ENCODE assay signal across 12 cellular contexts in the genomic region with DNA sequence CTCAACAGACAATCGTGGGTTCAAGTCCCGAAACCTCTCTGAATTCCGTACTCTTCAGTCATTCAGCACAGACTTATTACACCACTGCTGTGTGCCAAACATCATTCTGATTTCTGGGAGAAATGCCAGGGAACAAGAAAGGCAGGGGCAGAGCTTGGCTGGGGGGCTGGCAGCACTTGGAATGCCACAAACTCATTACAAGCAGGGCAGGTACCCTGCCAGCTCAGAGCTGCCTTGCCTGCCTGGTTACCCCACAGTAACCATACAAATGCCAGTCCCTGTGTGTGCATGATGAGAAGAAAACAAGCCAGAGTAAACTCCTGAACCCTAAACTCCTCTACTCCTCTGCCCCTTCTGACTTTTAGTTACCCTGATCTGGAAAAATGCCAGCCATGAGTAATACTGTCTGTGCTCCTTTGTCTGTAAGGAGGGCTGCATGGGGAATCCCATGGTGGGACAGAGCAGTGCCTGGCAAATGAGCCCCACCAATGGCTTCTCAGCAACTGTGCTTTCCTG. TPM values are rescaled to one million over a fixed set of nuclear protein-coding genes. Genes with fewer than 3 reads are reported as not detected.
DNase-seq lines count a peak whose midpoint lies in the region; ATAC-seq, FAIRE-seq and TF ChIP-seq lines count a peak whose summit lies in the region.
"Had no signal": no experiment of that assay in that cellular context is flagged by ENCODE, and none has a peak within 500 bp of the region (broad histone marks: within the 10 kb centered on the region; RNA-seq: fewer than 3 reads in every experiment).

No MANE protein-coding gene starts in this region.

- no peak overlapping the region for H2BK5ac ChIP-seq in H1 (ENCODE audit: low read depth, low read length)

- H3K79me1 ChIP-seq in H1 (ENCODE audit: low read depth, low read length): no peaks in the 10 kb centered on the region

- H3K27ac Mint-ChIP-seq in stimulated activated memory B cell treated with anti-CD40 and anti-IgM and Interleukin-4, amounts not matched to agents 10 μg/mL and 1 μg/mL and 100 μg/mL, for 72 hours: no peak overlapping the region
- H3K27ac Mint-ChIP-seq: activated CD8-positive, alpha-beta T cell treated with anti-CD3 and anti-CD28 coated beads for 36 hours; activated naive CD4-positive, alpha-beta T cell treated with anti-CD3 and anti-CD28 coated beads, Interleukin-2, amount 10 ng/mL, durations not matched to agents 7 days and 5 days; T-helper 1 cell treated with Interleukin-12 subunit alpha and Interleukin-12 subunit beta and Interleukin-4 antibody, amounts not matched to agents 30 μg/mL and 1 μg/mL, for 36 hours had no signal

- no peaks in the 10 kb centered on the region for H3K36me3 ChIP-seq in PC-3 (ENCODE audit: low read depth, low read length)
- H3K36me3 ChIP-seq in H1 (ENCODE audit: control insufficient read depth in 2 of 4, insufficient read depth in 4 of 4, low read length in 3 of 4): no peaks in the 10 kb centered on the region
- no peaks in the 10 kb centered on the region for H3K36me3 ChIP-seq in osteoblast (ENCODE audit: insufficient read depth, low read length)

- no peak overlapping the region for H3K4ac ChIP-seq in H1 (replicated peaks; ENCODE audit: insufficient read length, low read depth, low read length)

- no peak overlapping the region for H3K4me3 Mint-ChIP-seq in stimulated activated memory B cell treated with anti-CD40 and anti-IgM and Interleukin-4, amounts not matched to agents 10 μg/mL and 1 μg/mL and 100 μg/mL, for 72 hours
- H3K4me3 Mint-ChIP-seq: activated CD8-positive, alpha-beta T cell treated with anti-CD3 and anti-CD28 coated beads for 36 hours; activated naive CD4-positive, alpha-beta T cell treated with anti-CD3 and anti-CD28 coated beads, Interleukin-2, amount 10 ng/mL, durations not matched to agents 7 days and 5 days; T-helper 1 cell treated with Interleukin-12 subunit alpha and Interleukin-12 subunit beta and Interleukin-4 antibody, amounts not matched to agents 30 μg/mL and 1 μg/mL, for 36 hours had no signal

- H3K9me3 Mint-ChIP-seq in stimulated activated memory B cell treated with anti-CD40 and anti-IgM and Interleukin-4, amounts not matched to agents 10 μg/mL and 1 μg/mL and 100 μg/mL, for 72 hours: no peaks in the 10 kb centered on the region
- H3K9me3 Mint-ChIP-seq: activated CD8-positive, alpha-beta T cell treated with anti-CD3 and anti-CD28 coated beads for 36 hours; activated naive CD4-positive, alpha-beta T cell treated with anti-CD3 and anti-CD28 coated beads, Interleukin-2, amount 10 ng/mL, durations not matched to agents 7 days and 5 days; T-helper 1 cell treated with Interleukin-12 subunit alpha and Interleukin-12 subunit beta and Interleukin-4 antibody, amounts not matched to agents 30 μg/mL and 1 μg/mL, for 36 hours had no signal

- 86% methylated on average over 3 of the region's 3 CpGs; no CpG with 5 or more reads in 1 of the 2 experiments for WGBS in H1 (ENCODE audit: extremely low coverage in 1 of 2, insufficient coverage in 1 of 2, insufficient read length in 1 of 2, insufficient replicate concordance in 2 of 2, low coverage in 1 of 2, low lambda C conversion rate in 2 of 2, missing lambda C conversion rate in 1 of 2), 2 experiments

- peaks cover 34% of the 10 kb centered on the region for H3K4me1 ChIP-seq in PC-3 (ENCODE audit: insufficient read depth, low read length)
- peaks cover 0 to 4% (median 3%) of the 10 kb centered on the region in 4 experiments; a peak in 3 of 7 replicates for H3K4me1 ChIP-seq in H1 (replicated peaks in 1 of 4; ENCODE audit: control insufficient read depth in 3 of 4, insufficient read depth in 4 of 4, low read length in 3 of 4)
- H3K4me1 ChIP-seq in osteoblast (ENCODE audit: insufficient read depth, low read length): peaks cover 21% of the 10 kb centered on the region

- no peak for TF ChIP-seq RAD21 in H1 (IDR thresholded peaks at IDR 0.05 in 1 of 2, conservative IDR thresholded peaks at IDR 0.05 in 1 of 2; ENCODE audit: low read depth in 2 of 2, low read length in 2 of 2)

- no peaks in the 10 kb centered on the region for H3K36me3 Mint-ChIP-seq in stimulated activated memory B cell treated with anti-CD40 and anti-IgM and Interleukin-4, amounts not matched to agents 10 μg/mL and 1 μg/mL and 100 μg/mL, for 72 hours

- POLR2A ChIA-PET in PC-3 (lab: Charles Lee; ENCODE audit: unreplicated experiment): interaction anchor here (0.6 kb wide), 1 partner anchor 32 kb away, joined by 3 read pairs; no protein-coding TSS in a partner anchor
- POLR2A ChIA-PET in H1 (lab: Charles Lee; ENCODE audit: partially characterized antibody): interaction anchor here (1.0 kb wide), 1 partner anchor 24 kb away, joined by 3 read pairs; no protein-coding TSS in a partner anchor

- H3K79me2 ChIP-seq in PC-3 (ENCODE audit: low read length): 0 out of 2 replicates have a peak, but pooled peaks cover 3% of the 10 kb centered on the region
- H3K79me2 ChIP-seq in H1 (ENCODE audit: control insufficient read depth in 1 of 2, insufficient read depth in 2 of 2, low read length in 2 of 2): no peaks in the 10 kb centered on the region
- H3K79me2 ChIP-seq in osteoblast (ENCODE audit: insufficient read depth, low read length): no peaks in the 10 kb centered on the region

- H3K27ac ChIP-seq in PC-3 (ENCODE audit: low read length): no peak overlapping the region
- no peak overlapping the region for H3K27ac ChIP-seq in H1 (ENCODE audit: low read depth, low read length)
- peak overlapping the region; percentile 12 for H3K27ac ChIP-seq in osteoblast (ENCODE audit: low read depth, low read length)

- no peaks in the 10 kb centered on the region for H3K23me2 ChIP-seq in H1 (ENCODE audit: low read depth, low read length)

- peak; percentile 12 for ATAC-seq in PC-3
- ATAC-seq in stimulated activated memory B cell treated with anti-CD40 and anti-IgM and Interleukin-4, amounts not matched to agents 10 μg/mL and 1 μg/mL and 100 μg/mL, for 72 hours: no peak
- ATAC-seq: activated CD8-positive, alpha-beta T cell treated with anti-CD3 and anti-CD28 coated beads for 36 hours had no signal

- no peaks in the 10 kb centered on the region for H3K27me3 ChIP-seq in PC-3 (ENCODE audit: low read length)
- peaks cover 0 to 11% (median 6%) of the 10 kb centered on the region in 4 experiments; a peak in 4 of 7 replicates for H3K27me3 ChIP-seq in H1 (replicated peaks in 1 of 4; ENCODE audit: control insufficient read depth in 3 of 4, extremely low read depth in 1 of 4, insufficient read depth in 3 of 4, low read length in 3 of 4)
- H3K27me3 ChIP-seq in osteoblast (ENCODE audit: insufficient read depth, low read length): no peaks in the 10 kb centered on the region

- H3K9me3 ChIP-seq in PC-3 (ENCODE audit: low read length) (no peaks in the 10 kb centered on the region), H1 (ENCODE audit: insufficient read depth in 2 of 2, low read depth in 1 of 2, low read length in 1 of 2) (no peaks in the 10 kb centered on the region), osteoblast (ENCODE audit: low read depth, low read length) (no peaks in the 10 kb centered on the region)

- no peak overlapping the region for H2BK12ac ChIP-seq in H1 (ENCODE audit: low read depth, low read length)

- peaks cover 33% of the 10 kb centered on the region for H3K4me1 Mint-ChIP-seq in stimulated activated memory B cell treated with anti-CD40 and anti-IgM and Interleukin-4, amounts not matched to agents 10 μg/mL and 1 μg/mL and 100 μg/mL, for 72 hours

- no peak overlapping the region for H4K91ac ChIP-seq in H1 (replicated peaks; ENCODE audit: insufficient read length, low read length)

- DNase-seq in H4 (ENCODE audit: low spot score): peak; percentile 57
- DNase-seq in PC-3: peak; percentile 70
- DNase-seq in H1 (ENCODE audit: low read depth in 1 of 2, low spot score in 2 of 2): no peak
- peak; percentile 89 for DNase-seq in osteoblast (ENCODE audit: insufficient read length, low spot score, missing footprints)
- no peak for DNase-seq in GM12892 (ENCODE audit: insufficient read length)
- no peak for DNase-seq in stimulated activated CD4-positive, alpha-beta T cell treated with anti-CD3 and anti-CD28 coated beads, Interleukin-4, amount 100 ng/mL, for 24 hours
- DNase-seq in GOT3 (lab: John Stamatoyannopoulos, UW): no peak
- DNase-seq: activated CD8-positive, alpha-beta T cell treated with anti-CD3 and anti-CD28 coated beads for 36 hours; activated naive CD4-positive, alpha-beta T cell treated with anti-CD3 and anti-CD28 coated beads, Interleukin-2, amount 10 ng/mL, durations not matched to agents 7 days and 5 days; NCI-H1417 had no signal

- H2AK5ac ChIP-seq in H1 (ENCODE audit: low read depth, low read length): no peak overlapping the region

- CTCF ChIA-PET in PC-3 (lab: Charles Lee) (interaction anchor here (0.5 kb wide), 1 partner anchor 31 kb away, joined by 3 read pairs; no protein-coding TSS in a partner anchor), H1 (lab: Charles Lee; ENCODE audit: partially characterized antibody) (interaction anchor here (1.4 to 34.8 kb wide), 6 partner anchors 12 to 123 kb away, joined by 4 to 1305 read pairs (median 22); a partner anchor contains a TSS)

- H3K9me2 ChIP-seq in PC-3 (replicated peaks; ENCODE audit: low read length): no peaks in the 10 kb centered on the region

- TF ChIP-seq POLR2A in H1 (IDR thresholded peaks at IDR 0.05; ENCODE audit: control extremely low read depth in 1 of 2, low read depth in 2 of 2, low read length in 2 of 2): no peak
- no peak for TF ChIP-seq POLR2A in GM12892 (IDR thresholded peaks at IDR 0.05; ENCODE audit: low read depth, low read length)

- H3F3A ChIP-seq in PC-3 (ENCODE audit: low read length, unreplicated experiment): no peaks in the 10 kb centered on the region

- H3K18ac ChIP-seq in H1 (ENCODE audit: extremely low read depth, low read length): no peak overlapping the region

- FAIRE-seq in H1 (lab: Jason Lieb, UNC): no peak
- FAIRE-seq in GM12892 (lab: Jason Lieb, UNC): no peak

- no peak overlapping the region for H2BK20ac ChIP-seq in H1 (ENCODE audit: low read length)

- no peak for TF ChIP-seq EP300 in H1 (IDR thresholded peaks at IDR 0.05; ENCODE audit: borderline replicate concordance in 1 of 2, low read depth in 2 of 2, low read length in 2 of 2)

- H4K20me1 ChIP-seq in PC-3 (ENCODE audit: low read length) (no peaks in the 10 kb centered on the region), H1 (replicated peaks in 1 of 2; ENCODE audit: control insufficient read depth in 1 of 2, insufficient read depth in 2 of 2, low read length in 2 of 2) (peaks cover 0 to 2% of the 10 kb centered on the region in 2 experiments), osteoblast (ENCODE audit: insufficient read depth, low read length) (no peaks in the 10 kb centered on the region)

- no peaks in the 10 kb centered on the region for H3K27me3 Mint-ChIP-seq in stimulated activated memory B cell treated with anti-CD40 and anti-IgM and Interleukin-4, amounts not matched to agents 10 μg/mL and 1 μg/mL and 100 μg/mL, for 72 hours
- H3K27me3 Mint-ChIP-seq: activated CD8-positive, alpha-beta T cell treated with anti-CD3 and anti-CD28 coated beads for 36 hours had no signal

- BruUV-seq in PC-3 (replicated peaks; lab: Mats Ljungman, UMichigan): no TSS peak

- H3K56ac ChIP-seq in H1 (replicated peaks; ENCODE audit: insufficient read length, low read depth, low read length): no peak overlapping the region

- H3K23ac ChIP-seq in H1 (ENCODE audit: insufficient read length): no peak overlapping the region

- no peak overlapping the region for H4K8ac ChIP-seq in H1 (ENCODE audit: extremely low read depth, insufficient read depth, low read length)

- no peak overlapping the region for H4K5ac ChIP-seq in H1 (ENCODE audit: insufficient read length, low read depth, low read length)

- H3K4me3 ChIP-seq in PC-3 (ENCODE audit: low read length): no peak overlapping the region
- no peak overlapping the region for H3K4me3 ChIP-seq in H1 (ENCODE audit: extremely low read depth in 1 of 4, insufficient read depth in 2 of 4, low read depth in 3 of 4, low read length in 4 of 4)
- no peak overlapping the region for H3K4me3 ChIP-seq in osteoblast (ENCODE audit: insufficient read depth, low read length)

- TF ChIP-seq CTCF in PC-3 (conservative IDR thresholded peaks at IDR 0.05; ENCODE audit: low read depth, low read length): no peak
- TF ChIP-seq CTCF in H1 (IDR thresholded peaks at IDR 0.05; ENCODE audit: control extremely low read depth in 1 of 3, insufficient read depth in 1 of 3, low read depth in 1 of 3, low read length in 3 of 3): no peak
- TF ChIP-seq CTCF in osteoblast (IDR thresholded peaks at IDR 0.05; ENCODE audit: extremely low read depth, low read depth, low read length): no peak

- no peak overlapping the region for H2BK120ac ChIP-seq in H1 (replicated peaks; ENCODE audit: low read depth, low read length)

- H2AFZ ChIP-seq in PC-3 (ENCODE audit: low read length) (no peak overlapping the region), H1 (ENCODE audit: low read length) (no peak overlapping the region), osteoblast (ENCODE audit: low read length) (no peak overlapping the region)

- no peak overlapping the region for H3K9ac ChIP-seq in PC-3 (ENCODE audit: low read length)
- no peak overlapping the region for H3K9ac ChIP-seq in H1 (replicated peaks in 1 of 4; ENCODE audit: extremely low read depth in 1 of 4, low read depth in 3 of 4, low read length in 3 of 4)

- intact Hi-C loops in PC-3 (cut with micrococcal nuclease): no loop called here

- no peak overlapping the region for H3K14ac ChIP-seq in H1 (ENCODE audit: insufficient read length)

- H3K4me2 ChIP-seq in PC-3 (ENCODE audit: low read length): peak overlapping the region; percentile 40
- no peak overlapping the region for H3K4me2 ChIP-seq in H1 (ENCODE audit: insufficient read depth in 1 of 2, low read depth in 2 of 2, low read length in 2 of 2)
- peak overlapping the region; percentile 42 for H3K4me2 ChIP-seq in osteoblast (ENCODE audit: insufficient read depth, low read length)

- 0 out of 2 replicates have a peak overlapping the region, but pooled peaks have one; percentile 16 for H2BK15ac ChIP-seq in H1 (ENCODE audit: low read length)

RNA-seq across cellular contexts. Expression of a gene that starts 6.9 kb away (rescaled TPM):
- 7.3 and 8.3 TPM in 2 replicates for total RNA-seq in H4 (2014; rRNA removed; shearing (Covaris generic))
- total RNA-seq in PC-3 (2014; rRNA removed): 45.5 and 48.9 TPM in 2 replicates
- 20.8 and 22.2 TPM in 2 replicates for total RNA-seq in H1 (2021; fragmentation: NEBNext Ultra II Directional; extraction: Animal tissue kit (Norgen Biotek cat#: 25700))
- polyA plus RNA-seq in H1 (2011; rRNA removed): 25.5 and 29.6 TPM in 2 replicates
- polyA plus RNA-seq in H1 (2011; cell fraction: cytosol; rRNA removed): 25.1 TPM
- polyA plus RNA-seq in H1 (2011; cell fraction: nucleus; rRNA removed): 76.6 TPM
- 19.7 to 23.9 TPM (median 22.6 TPM) in 4 replicates for polyA plus RNA-seq in H1 (2012, experiment 1 of 2)
- polyA plus RNA-seq in H1 (2012, experiment 2 of 2): 19.6 TPM
- polyA plus RNA-seq in H1 (2013, experiment 1 of 2): 19.6 TPM
- polyA plus RNA-seq in H1 (2013, experiment 2 of 2): 18.6 TPM
- 5.9 and 10.4 TPM in 2 replicates for polyA minus RNA-seq in H1 (2011; rRNA and poly(A)+ RNA removed)
- 10.0 TPM for polyA minus RNA-seq in H1 (2011; cell fraction: cytosol; rRNA and poly(A)+ RNA removed)
- 17.6 TPM for polyA minus RNA-seq in H1 (2011; cell fraction: nucleus; rRNA and poly(A)+ RNA removed)
- total RNA-seq in osteoblast: 7.6 and 10.3 TPM in 2 replicates
- 15.3 TPM for polyA plus RNA-seq in GM12892 (2012; ENCODE audit: missing spikeins)

RNA-seq across cellular contexts. Expression of a gene that starts 11.5 kb away (rescaled TPM):
- total RNA-seq in H4 (2014; rRNA removed; shearing (Covaris generic)): 7.0 and 8.3 TPM in 2 replicates
- total RNA-seq in PC-3 (2014; rRNA removed) (48.3 and 63.5 TPM in 2 replicates), osteoblast (6.2 and 6.9 TPM in 2 replicates)
- total RNA-seq in H1 (2021; fragmentation: NEBNext Ultra II Directional; extraction: Animal tissue kit (Norgen Biotek cat#: 25700)): 0.32 and 0.57 TPM in 2 replicates
- polyA plus RNA-seq in H1 (2011; rRNA removed): 1.2 and 2.6 TPM in 2 replicates
- polyA plus RNA-seq in H1 (2011; cell fraction: cytosol; rRNA removed): 1.0 TPM
- polyA plus RNA-seq in H1 (2011; cell fraction: nucleus; rRNA removed): 2.7 TPM
- 0.81 to 1.2 TPM (median 1.0 TPM) in 4 replicates for polyA plus RNA-seq in H1 (2012, experiment 1 of 2)
- polyA plus RNA-seq in H1 (2012, experiment 2 of 2): 0.81 TPM
- polyA plus RNA-seq in H1 (2013, experiment 1 of 2): 0.95 TPM
- polyA plus RNA-seq in H1 (2013, experiment 2 of 2): 0.66 TPM
- polyA minus RNA-seq in H1 (2011; rRNA and poly(A)+ RNA removed): 0.54 TPM in 2 replicates
- polyA minus RNA-seq in H1 (2011; cell fraction: cytosol; rRNA and poly(A)+ RNA removed): not detected
- 0.40 TPM for polyA minus RNA-seq in H1 (2011; cell fraction: nucleus; rRNA and poly(A)+ RNA removed)
- polyA plus RNA-seq in GM12892 (2012; ENCODE audit: missing spikeins): 0.95 TPM

RNA-seq across cellular contexts. Expression of a gene that starts 16.7 kb away (rescaled TPM):
- total RNA-seq in H4 (2014; rRNA removed; shearing (Covaris generic)): 212 and 231 TPM in 2 replicates
- total RNA-seq in PC-3 (2014; rRNA removed) (449 and 477 TPM in 2 replicates), osteoblast (161 and 169 TPM in 2 replicates)
- total RNA-seq in H1 (2021; fragmentation: NEBNext Ultra II Directional; extraction: Animal tissue kit (Norgen Biotek cat#: 25700)): 198 and 210 TPM in 2 replicates
- 359 and 430 TPM in 2 replicates for polyA plus RNA-seq in H1 (2011; rRNA removed)
- polyA plus RNA-seq in H1 (2011; cell fraction: cytosol; rRNA removed): 274 TPM
- polyA plus RNA-seq in H1 (2011; cell fraction: nucleus; rRNA removed): 218 TPM
- polyA plus RNA-seq in H1 (2012, experiment 1 of 2): 139 to 201 TPM (median 197 TPM) in 4 replicates
- polyA plus RNA-seq in H1 (2012, experiment 2 of 2): 283 TPM
- 157 TPM for polyA plus RNA-seq in H1 (2013, experiment 1 of 2)
- polyA plus RNA-seq in H1 (2013, experiment 2 of 2): 156 TPM
- polyA minus RNA-seq in H1 (2011; rRNA and poly(A)+ RNA removed): 140 and 166 TPM in 2 replicates
- 98.8 TPM for polyA minus RNA-seq in H1 (2011; cell fraction: cytosol; rRNA and poly(A)+ RNA removed)
- 65.8 TPM for polyA minus RNA-seq in H1 (2011; cell fraction: nucleus; rRNA and poly(A)+ RNA removed)
- 152 TPM for polyA plus RNA-seq in GM12892 (2012; ENCODE audit: missing spikeins)

RNA-seq across cellular contexts. Expression of a gene that starts 19.0 kb away (rescaled TPM):
- not detected in 2 replicates for total RNA-seq in H4 (2014; rRNA removed; shearing (Covaris generic))
- not detected in 2 replicates for total RNA-seq in PC-3 (2014; rRNA removed)
- total RNA-seq in H1 (2021; fragmentation: NEBNext Ultra II Directional; extraction: Animal tissue kit (Norgen Biotek cat#: 25700)): 0.69 TPM in 1 of 2 replicates, not detected in the other
- 0.27 and 0.35 TPM in 2 replicates for polyA plus RNA-seq in H1 (2011; rRNA removed)
- 0.16 TPM for polyA plus RNA-seq in H1 (2011; cell fraction: cytosol; rRNA removed)
- 1.6 TPM for polyA plus RNA-seq in H1 (2011; cell fraction: nucleus; rRNA removed)
- polyA plus RNA-seq in H1 (2012, experiment 1 of 2): 0.11 to 1.00 TPM (median 0.55 TPM) in 4 replicates
- 0.31 TPM for polyA plus RNA-seq in H1 (2012, experiment 2 of 2)
- polyA plus RNA-seq in H1 (2013, experiment 1 of 2): 0.41 TPM
- 0.46 TPM for polyA plus RNA-seq in H1 (2013, experiment 2 of 2)
- 0.22 and 0.41 TPM in 2 replicates for polyA minus RNA-seq in H1 (2011; rRNA and poly(A)+ RNA removed)
- not detected for polyA minus RNA-seq in H1 (2011; cell fraction: cytosol; rRNA and poly(A)+ RNA removed)
- 0.40 TPM for polyA minus RNA-seq in H1 (2011; cell fraction: nucleus; rRNA and poly(A)+ RNA removed)
- not detected in 2 replicates for total RNA-seq in osteoblast
- 17.3 TPM for polyA plus RNA-seq in GM12892 (2012; ENCODE audit: missing spikeins)

RNA-seq across cellular contexts. Expression of a gene that starts 30.6 kb away (rescaled TPM):
- total RNA-seq in H4 (2014; rRNA removed; shearing (Covaris generic)): not detected in 2 replicates
- total RNA-seq in PC-3 (2014; rRNA removed) (0.22 TPM in 1 of 2 replicates, not detected in the other), osteoblast (under 0.01 TPM in 2 replicates)
- total RNA-seq in H1 (2021; fragmentation: NEBNext Ultra II Directional; extraction: Animal tissue kit (Norgen Biotek cat#: 25700)): 0.61 and 1.1 TPM in 2 replicates
- polyA plus RNA-seq in H1 (2011; rRNA removed): 0.82 and 0.96 TPM in 2 replicates
- 1.1 TPM for polyA plus RNA-seq in H1 (2011; cell fraction: cytosol; rRNA removed)
- 5.7 TPM for polyA plus RNA-seq in H1 (2011; cell fraction: nucleus; rRNA removed)
- polyA plus RNA-seq in H1 (2012, experiment 1 of 2): 0.72 to 2.2 TPM (median 1.1 TPM) in 4 replicates
- 0.47 TPM for polyA plus RNA-seq in H1 (2012, experiment 2 of 2)
- 0.51 TPM for polyA plus RNA-seq in H1 (2013, experiment 1 of 2)
- polyA plus RNA-seq in H1 (2013, experiment 2 of 2): 0.31 TPM
- 0.47 and 0.54 TPM in 2 replicates for polyA minus RNA-seq in H1 (2011; rRNA and poly(A)+ RNA removed)
- polyA minus RNA-seq in H1 (2011; cell fraction: cytosol; rRNA and poly(A)+ RNA removed): 0.22 TPM
- 1.4 TPM for polyA minus RNA-seq in H1 (2011; cell fraction: nucleus; rRNA and poly(A)+ RNA removed)
- 0.28 TPM for polyA plus RNA-seq in GM12892 (2012; ENCODE audit: missing spikeins)

Comparison
In these comparisons a context has a peak if more than half of its experiments do, and no peak if none do; other contexts are left out.
1. DNase-seq: peak in H4 (single experiment), PC-3 (single experiment) and osteoblast (single experiment); none in H1 (0 of 2), GM12892 (single experiment), stimulated activated CD4-positive, alpha-beta T cell treated with anti-CD3 and anti-CD28 coated beads, Interleukin-4, amount 100 ng/mL, for 24 hours (single experiment) and GOT3 (single experiment).
2. H3K4me2 ChIP-seq: peak in PC-3 (single experiment) and osteoblast (single experiment); none in H1 (0 of 2).